Comparison of ENCODE assay signal across 16 cellular contexts in the genomic region with DNA sequence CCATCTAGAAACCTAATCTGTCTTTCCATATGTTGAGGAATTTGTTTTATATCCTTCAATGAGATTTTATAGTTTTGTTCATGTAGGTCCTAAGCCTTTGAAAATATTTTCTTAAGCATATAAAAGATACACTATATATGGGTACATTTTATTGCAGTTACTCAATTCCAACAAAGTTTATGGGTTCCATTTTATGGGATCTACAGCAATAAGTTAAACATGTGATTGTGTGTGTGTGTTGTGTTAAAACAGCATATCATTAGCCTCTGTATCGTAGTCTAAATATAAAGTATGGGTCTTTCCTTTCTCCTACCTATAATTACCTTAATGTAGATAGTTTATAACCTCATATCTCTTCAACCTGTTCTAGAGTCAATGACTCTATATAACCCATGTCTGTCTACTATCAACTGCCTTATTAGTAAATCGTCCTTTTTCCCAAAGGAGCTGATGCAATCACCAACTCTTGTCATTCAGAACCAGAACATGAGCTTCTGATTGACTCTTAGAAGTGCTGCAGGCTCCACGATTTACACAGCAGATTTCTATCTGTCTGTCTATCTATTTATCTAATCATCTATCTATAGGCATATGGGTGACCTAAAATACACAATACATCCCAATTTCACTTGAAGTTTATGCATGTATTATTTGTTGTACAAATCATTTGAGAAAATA.
A peak's percentile ranks its signal among the peaks of the same experiment; 100 is the strongest.
DNase-seq lines count a peak whose midpoint lies in the region; ATAC-seq, FAIRE-seq and TF ChIP-seq lines count a peak whose summit lies in the region.
"Had no signal": no experiment of that assay in that cellular context is flagged by ENCODE, and none has a peak within 500 bp of the region (broad histone marks: within the 10 kb centered on the region; RNA-seq: fewer than 3 reads in every experiment).

No MANE protein-coding gene starts in this region.

- CTCF ChIA-PET in HEK293 (lab: Yijun Ruan, JAX) (interaction anchor here (0.6 kb wide), 1 partner anchor 78 kb away, joined by 4 read pairs; no protein-coding TSS in a partner anchor), GM12878 (lab: Yijun Ruan, JAX) (interaction anchor here (0.6 to 0.9 kb wide), 2 partner anchors 22 to 628 kb away, joined by 4 read pairs; no protein-coding TSS in a partner anchor)

- DNase-seq in NCI-H2171 (lab: John Stamatoyannopoulos, UW): peak; percentile 10
- DNase-seq in GM12878 (ENCODE audit: low read depth, low spot score): no peak
- no peak for DNase-seq in left ventricle myocardium superior
- DNase-seq in erythroblast (lab: John Stamatoyannopoulos, UW): no peak
- DNase-seq: ACHN, AML-193, EL, HFFc6, MG63, NCI-H187, NCI-H82, Peyer's patch, SHP77 treated with DMSO at 0.1 percent for 48 hours had no signal

- H3F3A ChIP-seq in neural cell (ENCODE audit: insufficient read depth, low read length, poor library complexity, severe bottlenecking): no peaks in the 10 kb centered on the region

- no peak for TF ChIP-seq RAD21 in GM12878 (IDR thresholded peaks at IDR 0.05; ENCODE audit: insufficient read depth, low read depth, low read length)
- no peak for TF ChIP-seq RAD21 in neural cell (conservative IDR thresholded peaks at IDR 0.05)

- peak; percentile 31 for FAIRE-seq in GM12878 (lab: Jason Lieb, UNC)

- intact Hi-C loops in GM12878 (cut with micrococcal nuclease; ENCODE audit: unreplicated experiment) (no loop called here), left ventricle myocardium superior (cut with micrococcal nuclease) (no loop called here)

- H2AFZ ChIP-seq in GM12878 (ENCODE audit: control insufficient read depth, low read depth, low read length): no peak overlapping the region
- H2AFZ ChIP-seq in neural cell (ENCODE audit: low read depth, low read length): no peak overlapping the region

- no peak overlapping the region for H3K9ac ChIP-seq in GM12878 (ENCODE audit: control insufficient read depth, insufficient read depth, low read length)
- no peak overlapping the region for H3K9ac ChIP-seq in neural cell (ENCODE audit: low read length)

- SMC1A ChIA-PET in GM12878 (lab: Charles Lee; ENCODE audit: uncharacterized antibody, unreplicated experiment): interaction anchor here (0.7 to 1.4 kb wide), 8 partner anchors 10 to 428 kb away, joined by 3 to 5 read pairs (median 4); no protein-coding TSS in a partner anchor

- H3K27ac ChIP-seq in HEK293 (ENCODE audit: extremely low read depth, low read depth, low read length) (no peak overlapping the region), GM12878 (ENCODE audit: control insufficient read depth, insufficient read depth) (no peak overlapping the region), neural cell (ENCODE audit: low read length) (peak overlapping the region; percentile 70)
- H3K27ac ChIP-seq: Peyer's patch had no signal

- RAD21 ChIA-PET in GM12878 (lab: Charles Lee; ENCODE audit: unreplicated experiment): no interaction called here

- no peaks in the 10 kb centered on the region for H4K20me1 ChIP-seq in GM12878 (ENCODE audit: control insufficient read depth, insufficient read depth)
- no peaks in the 10 kb centered on the region for H4K20me1 ChIP-seq in neural cell (ENCODE audit: insufficient read depth)

- TF ChIP-seq CTCF in HEK293 (tag by site-specific recombination; IDR thresholded peaks at IDR 0.05): no peak
- TF ChIP-seq CTCF in GM12878 (IDR thresholded peaks at IDR 0.05 in 2 of 3, conservative IDR thresholded peaks at IDR 0.05 in 1 of 3; ENCODE audit: control insufficient read depth in 2 of 3, extremely low read depth in 1 of 3, insufficient read depth in 1 of 3, low read depth in 3 of 3, low read length in 3 of 3): no peak
- no peak for TF ChIP-seq CTCF in neural cell (IDR thresholded peaks at IDR 0.05; ENCODE audit: poor library complexity, severe bottlenecking)

- no peaks in the 10 kb centered on the region for H3K9me2 ChIP-seq in neural cell (ENCODE audit: insufficient read depth, low read length)

- H3K79me2 ChIP-seq in GM12878 (ENCODE audit: control insufficient read depth, insufficient read depth, low read length): no peaks in the 10 kb centered on the region
- H3K79me2 ChIP-seq in neural cell (replicated peaks; ENCODE audit: insufficient read depth, low read length): no peaks in the 10 kb centered on the region

- 90% methylated on average over 3 of the region's 3 CpGs for WGBS in GM12878 (ENCODE audit: insufficient coverage, insufficient replicate concordance, low lambda C conversion rate, missing lambda C conversion rate)

- POLR2A ChIA-PET in HEK293 (lab: Yijun Ruan, JAX): no interaction called here
- POLR2A ChIA-PET in GM12878 (lab: Charles Lee): no interaction called here

- TF ChIP-seq EP300 in GM12878 (IDR thresholded peaks at IDR 0.05; ENCODE audit: borderline replicate concordance in 1 of 2, control insufficient read depth in 1 of 2, low read depth in 2 of 2, low read length in 2 of 2) (no peak), neural cell (conservative IDR thresholded peaks at IDR 0.05; ENCODE audit: poor library complexity, severe bottlenecking) (peak; percentile 80)

- no peak overlapping the region for H3K4me3 ChIP-seq in HEK293 (ENCODE audit: low read depth, low read length)
- no peak overlapping the region for H3K4me3 ChIP-seq in GM12878
- H3K4me3 ChIP-seq in neural cell (ENCODE audit: low read length): no peak overlapping the region
- H3K4me3 ChIP-seq: MG63, Peyer's patch had no signal

- TF ChIP-seq POLR2A in GM12878 (IDR thresholded peaks at IDR 0.05; ENCODE audit: low read depth, low read length) (no peak), erythroblast (IDR thresholded peaks at IDR 0.05; ENCODE audit: low read length) (no peak)

- ATAC-seq in GM12878 (no peak), GM18498 (IDR thresholded peaks at IDR 0.05; ENCODE audit: unreplicated experiment) (no peak), left ventricle myocardium superior (no peak)

- H3K36me3 ChIP-seq in HEK293 (ENCODE audit: control insufficient read depth in 2 of 2, insufficient read depth in 1 of 2, low read length in 2 of 2): no peaks in the 10 kb centered on the region
- H3K36me3 ChIP-seq in GM12878 (ENCODE audit: control insufficient read depth in 2 of 2, insufficient read depth in 2 of 2, low read length in 1 of 2): no peaks in the 10 kb centered on the region
- no peaks in the 10 kb centered on the region for H3K36me3 ChIP-seq in neural cell (ENCODE audit: insufficient read depth, low read length)
- H3K36me3 ChIP-seq: MG63, Peyer's patch had no signal

- no TSS peak for BruUV-seq in GM12878 (replicated peaks; lab: Mats Ljungman, UMichigan)

- in situ Hi-C loops in GM12878 (cut with MboI): no loop called here

- H3K27me3 ChIP-seq in GM12878 (replicated peaks in 1 of 2; ENCODE audit: control insufficient read depth in 2 of 2, insufficient read depth in 2 of 2, low read length in 1 of 2) (no peaks in the 10 kb centered on the region), neural cell (ENCODE audit: insufficient read depth, low read depth, low read length) (no peaks in the 10 kb centered on the region)
- H3K27me3 ChIP-seq: MG63, Peyer's patch had no signal

- H3K4me1 ChIP-seq in HEK293 (ENCODE audit: control insufficient read depth, insufficient read depth, low read length) (no peaks in the 10 kb centered on the region), GM12878 (ENCODE audit: control insufficient read depth, insufficient read depth, low read length) (no peaks in the 10 kb centered on the region)
- H3K4me1 ChIP-seq: Peyer's patch had no signal

- H3K4me2 ChIP-seq in GM12878 (ENCODE audit: control insufficient read depth, insufficient read depth) (no peak overlapping the region), neural cell (ENCODE audit: low read length) (no peak overlapping the region)

- H3K9me3 ChIP-seq in HEK293 (ENCODE audit: control insufficient read depth, insufficient read depth, low read depth, low read length) (no peaks in the 10 kb centered on the region), GM12878 (replicated peaks; ENCODE audit: control insufficient read depth, insufficient read depth, low read length) (no peaks in the 10 kb centered on the region), neural cell (ENCODE audit: low read length) (no peaks in the 10 kb centered on the region)
- H3K9me3 ChIP-seq: MG63, Peyer's patch had no signal

TF ChIP-seq in HEK293, 187 proteins besides CTCF, POLR2A, EP300 and RAD21 (continues in another document):
- no peak for TF ChIP-seq REPIN1 (tag by site-specific recombination; IDR thresholded peaks at IDR 0.05; ENCODE audit: low read depth)
- no peak for TF ChIP-seq ZNF768 (tag by site-specific recombination; IDR thresholded peaks at IDR 0.05)
- TF ChIP-seq ZNF549 (tag by site-specific recombination; IDR thresholded peaks at IDR 0.05): no peak
- TF ChIP-seq ZNF121 (tag by site-specific recombination; IDR thresholded peaks at IDR 0.05): no peak
- no peak for TF ChIP-seq ZBTB21 (tag by site-specific recombination; IDR thresholded peaks at IDR 0.05)
- TF ChIP-seq ZNF843 (tag by site-specific recombination; IDR thresholded peaks at IDR 0.05): peak; percentile 78
- TF ChIP-seq BCL11A (tag by site-specific recombination; IDR thresholded peaks at IDR 0.05; ENCODE audit: low read depth): 0 out of 2 replicates have a peak, but pooled peaks have one; percentile 18
- no peak for TF ChIP-seq GFI1B (tag by site-specific recombination; IDR thresholded peaks at IDR 0.05)

TF ChIP-seq in GM12878, 131 proteins besides CTCF, POLR2A, EP300 and RAD21 (continues in another document):
- no peak for TF ChIP-seq TCF3 (IDR thresholded peaks at IDR 0.05; ENCODE audit: borderline replicate concordance, insufficient read depth, low read depth, low read length)

TF ChIP-seq in neural cell, 6 proteins besides CTCF, POLR2A, EP300 and RAD21:
- TF ChIP-seq SMC3 (conservative IDR thresholded peaks at IDR 0.05; ENCODE audit: poor library complexity) (no peak), POLR2AphosphoS5 (IDR thresholded peaks at IDR 0.05) (peak; percentile 72)
